Comparison of ENCODE assay signal across 1 cellular context in the genomic region with DNA sequence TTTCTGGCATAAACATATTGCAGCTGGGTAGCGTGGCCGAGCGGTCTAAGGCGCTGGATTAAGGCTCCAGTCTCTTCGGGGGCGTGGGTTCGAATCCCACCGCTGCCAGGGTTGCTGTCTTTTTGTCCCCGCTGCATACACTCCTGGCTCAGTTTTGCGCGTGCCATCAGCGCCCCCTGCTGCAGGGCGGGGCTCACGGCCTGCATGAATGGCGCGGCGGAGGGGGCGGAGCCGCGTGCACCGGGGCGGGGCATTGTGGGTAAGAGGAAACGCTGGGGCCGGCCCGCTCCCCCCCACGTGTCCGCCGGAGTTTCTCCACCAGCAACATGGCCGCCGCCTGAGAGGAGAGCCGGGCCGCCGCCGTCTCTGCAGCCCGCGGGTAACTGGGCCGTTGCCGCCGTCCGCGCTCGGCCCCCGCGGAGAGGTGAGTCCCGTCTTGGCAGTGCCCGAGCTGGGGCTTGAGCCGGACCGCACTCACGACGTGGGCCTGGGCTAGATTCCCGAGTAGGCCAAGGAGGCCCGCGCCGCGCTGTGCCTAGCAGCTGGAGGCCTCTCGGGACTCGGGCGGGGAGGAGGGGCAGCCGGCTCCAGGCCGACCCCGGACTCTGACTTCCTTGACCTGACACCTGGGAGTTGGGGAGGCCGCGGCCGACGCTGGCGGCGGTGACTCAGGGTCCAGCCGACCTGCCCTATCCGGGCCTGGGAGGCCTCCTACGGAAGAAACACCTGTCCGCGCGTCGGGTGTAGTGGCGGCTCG.
TF ChIP-seq lines count a peak whose summit lies in the region.

POLR3E (plus strand) TSS at position 296 of the 757 bp plus-strand sequence. CDS start 5,560 bp downstream, outside the sequence.

TF ChIP-seq in HEK293, 187 proteins besides CTCF, POLR2A, EP300 and RAD21 (continued from another document):
- TF ChIP-seq ATF2 (tag by site-specific recombination; IDR thresholded peaks at IDR 0.05; ENCODE audit: low read depth) (no peak), MYNN (tag by site-specific recombination; IDR thresholded peaks at IDR 0.05; ENCODE audit: borderline replicate concordance) (no peak), OSR2 (tag by site-specific recombination; IDR thresholded peaks at IDR 0.05) (peak; percentile 34; the same call in 1 of the 2 replicates), ZNF10 (tag by site-specific recombination; IDR thresholded peaks at IDR 0.05) (0 out of 2 replicates have a peak, but pooled peaks have one; percentile 5), ZSCAN16 (tag by site-specific recombination; IDR thresholded peaks at IDR 0.05) (no peak; the same call in 1 of the 2 replicates), ZNF621 (tag by site-specific recombination; IDR thresholded peaks at IDR 0.05) (0 out of 2 replicates have a peak, but pooled peaks have one; percentile 39), ZNF214 (tag by site-specific recombination; IDR thresholded peaks at IDR 0.05; ENCODE audit: borderline replicate concordance) (no peak), ZNF19 (tag by site-specific recombination; IDR thresholded peaks at IDR 0.05; ENCODE audit: low read depth) (no peak), ZNF530 (tag by site-specific recombination; IDR thresholded peaks at IDR 0.05; ENCODE audit: low read depth) (no peak), ZNF16 (tag by site-specific recombination; IDR thresholded peaks at IDR 0.05; ENCODE audit: low read depth) (no peak), ZNF280D (tag by site-specific recombination; IDR thresholded peaks at IDR 0.05) (no peak), ZNF132 (tag by site-specific recombination; IDR thresholded peaks at IDR 0.05; ENCODE audit: borderline replicate concordance) (no peak), ZNF600 (tag by site-specific recombination; IDR thresholded peaks at IDR 0.05) (no peak), EGR2 (tag by site-specific recombination; IDR thresholded peaks at IDR 0.05; ENCODE audit: low read depth) (peak; percentile 47; the same call in 1 of the 2 replicates), ZNF473 (tag by site-specific recombination; IDR thresholded peaks at IDR 0.05) (no peak), ZNF114 (tag by site-specific recombination; IDR thresholded peaks at IDR 0.05) (no peak)
